ENCODE assay signal across 8 cellular contexts in genomic region chr17:81509687-81510523, GRCh38. TPM values are rescaled to one million over a fixed set of nuclear protein-coding genes. Genes with fewer than 3 reads are reported as not detected.
DNase-seq lines count a peak whose midpoint lies in the region; ATAC-seq and TF ChIP-seq lines count a peak whose summit lies in the region.

No MANE protein-coding gene starts in this region.

- POLR2A ChIA-PET in naive thymus-derived CD8-positive, alpha-beta T cell (lab: Charles Lee), result interaction anchor here (0.9 to 10.9 kb wide), 13 partner anchors 9 to 728 kb away, joined by 3 to 176 read pairs (median 5); partner anchors contain the start of genes FAAP100 and SLC38A10

- no peaks in the 10 kb centered on the region for H3K27me3 Mint-ChIP-seq in naive thymus-derived CD8-positive, alpha-beta T cell

- no peak for ATAC-seq in GM18505 (IDR thresholded peaks at IDR 0.05; ENCODE audit: unreplicated experiment)
- peak in 1 of 2 donors; percentile 5 for ATAC-seq in naive thymus-derived CD8-positive, alpha-beta T cell
- ATAC-seq in HG03095 (IDR thresholded peaks at IDR 0.05; ENCODE audit: unreplicated experiment), result no peak

- peaks cover 26 to 48% (median 33%) of the 10 kb centered on the region in 3 donors for H3K36me3 Mint-ChIP-seq in naive thymus-derived CD8-positive, alpha-beta T cell

- H3K4me1 ChIP-seq in SJSA1 (replicated peaks), result peaks cover 30% of the 10 kb centered on the region

- H3K27ac ChIP-seq in SJSA1, result 0 out of 2 replicates have a peak overlapping the region, but pooled peaks have one; percentile 11

- TF ChIP-seq POLR2A in GM18505 (IDR thresholded peaks at IDR 0.05; ENCODE audit: borderline replicate concordance, extremely low read depth, insufficient read depth, insufficient read length), result peak; percentile 19

- H3K4me3 Mint-ChIP-seq in naive thymus-derived CD8-positive, alpha-beta T cell, result peak overlapping the region; percentile 95 to 100 (median 97)

- H3K9me3 ChIP-seq in SJSA1 (replicated peaks), result 0 out of 2 replicates have a peak, but pooled peaks cover 5% of the 10 kb centered on the region

- H3K36me3 ChIP-seq in SJSA1, result peaks cover 56% of the 10 kb centered on the region

- DNase-seq in SJSA1 (ENCODE audit: low read depth in 1 of 2, low spot score in 2 of 2) (peak; percentile 40 to 43), dermis blood vessel endothelial cell (peak; percentile 31), HuH-7 (ENCODE audit: low spot score) (no peak), retina (no peak), OCI-M2 (lab: John Stamatoyannopoulos, UW; ENCODE audit: unreplicated experiment) (no peak)
- peak in 4 of 10 donors; percentile 46 to 57 (median 50) for DNase-seq in naive thymus-derived CD8-positive, alpha-beta T cell

- H3K27ac Mint-ChIP-seq in naive thymus-derived CD8-positive, alpha-beta T cell, result peak overlapping the region; percentile 92 to 99 (median 97)

- H3K4me3 ChIP-seq in SJSA1, result peak overlapping the region; percentile 80

- H3K27me3 ChIP-seq in SJSA1 (replicated peaks), result no peaks in the 10 kb centered on the region; the same call in 1 of the 2 replicates

- H3K9me3 Mint-ChIP-seq in naive thymus-derived CD8-positive, alpha-beta T cell, result peaks cover 0 to 2% (median 0%) of the 10 kb centered on the region in 9 donors

- H3K4me1 Mint-ChIP-seq in naive thymus-derived CD8-positive, alpha-beta T cell, result peaks cover 26 to 51% (median 42%) of the 10 kb centered on the region in 4 donors

RNA-seq across cellular contexts. Expression of gene ACTG1, which starts 2.7 kb away (rescaled TPM):
- total RNA-seq in SJSA1 (2014; rRNA removed; shearing (Covaris generic)), result 9,784 and 9,807 TPM in 2 replicates
- 6,291 and 7,288 TPM in 2 replicates for total RNA-seq in dermis blood vessel endothelial cell
- total RNA-seq in naive thymus-derived CD8-positive, alpha-beta T cell, result 1,000 to 10,000 TPM; 1,189 to 1,230 TPM
- polyA plus RNA-seq in naive thymus-derived CD8-positive, alpha-beta T cell, result 1,000 to 10,000 TPM; 1,334 to 1,669 (median 1,595) TPM

RNA-seq across cellular contexts. Expression of gene FSCN2, which starts 18.3 kb away (rescaled TPM):
- total RNA-seq in SJSA1 (2014; rRNA removed; shearing (Covaris generic)), result 0.61 and 1.4 TPM in 2 replicates
- total RNA-seq in dermis blood vessel endothelial cell, result 0.42 and 1.0 TPM in 2 replicates
- total RNA-seq in naive thymus-derived CD8-positive, alpha-beta T cell, result 1 to 10 TPM in 1 of 2 experiments, under 1 TPM in 1; 0.96 to 2.0 TPM
- not detected for polyA plus RNA-seq in naive thymus-derived CD8-positive, alpha-beta T cell

RNA-seq across cellular contexts. Expression of gene FAAP100, which starts 42.2 kb away (rescaled TPM):
- total RNA-seq in SJSA1 (2014; rRNA removed; shearing (Covaris generic)), result 26.0 and 28.1 TPM in 2 replicates
- total RNA-seq in dermis blood vessel endothelial cell, result 26.0 and 27.1 TPM in 2 replicates
- 10 to 100 TPM; 52.5 to 55.9 TPM for total RNA-seq in naive thymus-derived CD8-positive, alpha-beta T cell
- polyA plus RNA-seq in naive thymus-derived CD8-positive, alpha-beta T cell, result 10 to 100 TPM in 2 of 3 donors, 1 to 10 TPM in 1; 9.1 to 17.4 (median 11.7) TPM

Comparison
In these comparisons a context has a peak if more than half of its experiments do, and no peak if none do; other contexts are left out.
1. DNase-seq: peak in SJSA1 (2 of 2) and dermis blood vessel endothelial cell (single experiment); none in HuH-7 (single experiment), retina (single experiment) and OCI-M2 (single experiment).